Comparison of ENCODE assay signal across 1 cellular context in the genomic region with DNA sequence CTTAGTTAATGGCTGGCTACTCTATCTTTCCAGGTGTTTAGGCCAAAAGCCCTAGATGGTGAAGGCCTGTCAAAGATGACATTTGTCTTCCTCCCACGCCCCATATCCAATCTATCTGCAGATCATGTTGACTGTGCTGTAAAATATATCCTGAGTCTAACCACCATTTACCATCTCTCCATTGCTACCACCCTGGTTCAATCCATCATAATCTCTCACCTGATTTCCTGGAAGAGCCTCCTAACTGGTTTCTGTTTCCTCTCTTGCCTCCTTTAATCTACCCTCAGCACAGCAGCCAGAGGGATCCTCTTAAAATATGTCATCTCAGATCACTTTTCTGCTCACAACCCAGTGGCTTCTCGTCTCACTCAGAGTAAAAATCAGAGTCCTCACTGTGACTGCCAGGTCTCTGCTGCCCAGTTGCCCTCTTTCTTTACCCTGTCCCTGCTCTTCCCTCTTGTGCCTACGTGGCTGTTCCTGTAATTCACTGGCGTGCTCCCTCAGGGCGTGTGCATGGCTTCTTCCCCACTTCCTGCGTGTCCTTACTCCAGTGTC.
A peak's percentile ranks its signal among the peaks of the same experiment; 100 is the strongest.
TF ChIP-seq lines count a peak whose summit lies in the region.

No MANE protein-coding gene starts in this region.

TF ChIP-seq in K562, 482 proteins besides CTCF, POLR2A, EP300 and RAD21 (continued from another document):
- TF ChIP-seq, protein P1, sequence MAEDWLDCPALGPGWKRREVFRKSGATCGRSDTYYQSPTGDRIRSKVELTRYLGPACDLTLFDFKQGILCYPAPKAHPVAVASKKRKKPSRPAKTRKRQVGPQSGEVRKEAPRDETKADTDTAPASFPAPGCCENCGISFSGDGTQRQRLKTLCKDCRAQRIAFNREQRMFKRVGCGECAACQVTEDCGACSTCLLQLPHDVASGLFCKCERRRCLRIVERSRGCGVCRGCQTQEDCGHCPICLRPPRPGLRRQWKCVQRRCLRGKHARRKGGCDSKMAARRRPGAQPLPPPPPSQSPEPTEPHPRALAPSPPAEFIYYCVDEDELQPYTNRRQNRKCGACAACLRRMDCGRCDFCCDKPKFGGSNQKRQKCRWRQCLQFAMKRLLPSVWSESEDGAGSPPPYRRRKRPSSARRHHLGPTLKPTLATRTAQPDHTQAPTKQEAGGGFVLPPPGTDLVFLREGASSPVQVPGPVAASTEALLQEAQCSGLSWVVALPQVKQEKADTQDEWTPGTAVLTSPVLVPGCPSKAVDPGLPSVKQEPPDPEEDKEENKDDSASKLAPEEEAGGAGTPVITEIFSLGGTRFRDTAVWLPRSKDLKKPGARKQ (CRISPR knock-in tag; IDR thresholded peaks at IDR 0.05), result no peak
- TF ChIP-seq, protein P2, sequence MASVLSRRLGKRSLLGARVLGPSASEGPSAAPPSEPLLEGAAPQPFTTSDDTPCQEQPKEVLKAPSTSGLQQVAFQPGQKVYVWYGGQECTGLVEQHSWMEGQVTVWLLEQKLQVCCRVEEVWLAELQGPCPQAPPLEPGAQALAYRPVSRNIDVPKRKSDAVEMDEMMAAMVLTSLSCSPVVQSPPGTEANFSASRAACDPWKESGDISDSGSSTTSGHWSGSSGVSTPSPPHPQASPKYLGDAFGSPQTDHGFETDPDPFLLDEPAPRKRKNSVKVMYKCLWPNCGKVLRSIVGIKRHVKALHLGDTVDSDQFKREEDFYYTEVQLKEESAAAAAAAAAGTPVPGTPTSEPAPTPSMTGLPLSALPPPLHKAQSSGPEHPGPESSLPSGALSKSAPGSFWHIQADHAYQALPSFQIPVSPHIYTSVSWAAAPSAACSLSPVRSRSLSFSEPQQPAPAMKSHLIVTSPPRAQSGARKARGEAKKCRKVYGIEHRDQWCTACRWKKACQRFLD (CRISPR knock-in tag; IDR thresholded peaks at IDR 0.05), result peak; percentile 39; the same call in 1 of the 2 replicates
- TF ChIP-seq JUND (IDR thresholded peaks at IDR 0.05; ENCODE audit: borderline replicate concordance, low read depth, low read length) (peak; percentile 36; the same call in 1 of the 2 replicates), JUND (tag; IDR thresholded peaks at IDR 0.05; ENCODE audit: borderline replicate concordance, low read depth, low read length) (no peak), HDGF (IDR thresholded peaks at IDR 0.05) (0 out of 2 replicates have a peak, but pooled peaks have one; percentile 72), MTA1 (IDR thresholded peaks at IDR 0.05; ENCODE audit: borderline replicate concordance) (peak; percentile 55; the same call in 1 of the 2 replicates), HDAC2 (IDR thresholded peaks at IDR 0.05) (peak; percentile 69; the same call in 1 of the 2 replicates), TEAD4 (IDR thresholded peaks at IDR 0.05; ENCODE audit: low read length) (peak; percentile 80), TEAD4 (CRISPR knock-in tag; IDR thresholded peaks at IDR 0.05; ENCODE audit: borderline replicate concordance) (no peak), KDM1A (IDR thresholded peaks at IDR 0.05) (peak; percentile 57 to 62; a peak in 2 of 4 replicates), RBM34 (IDR thresholded peaks at IDR 0.05; ENCODE audit: borderline replicate concordance, insufficient read depth, low read length) (no peak), XRCC5 (IDR thresholded peaks at IDR 0.05; ENCODE audit: low read depth, low read length) (no peak), MTA3 (IDR thresholded peaks at IDR 0.05; ENCODE audit: borderline replicate concordance) (0 out of 2 replicates have a peak, but pooled peaks have one; percentile 28), CTBP1 (IDR thresholded peaks at IDR 0.05; ENCODE audit: borderline replicate concordance) (peak; percentile 90), MYBL2 (IDR thresholded peaks at IDR 0.05; ENCODE audit: low read depth) (no peak), MYBL2 (CRISPR knock-in tag; IDR thresholded peaks at IDR 0.05; ENCODE audit: borderline replicate concordance) (no peak), PCBP1 (IDR thresholded peaks at IDR 0.05; ENCODE audit: low read depth, low read length, poor library complexity, severe bottlenecking) (no peak), BHLHE40 (IDR thresholded peaks at IDR 0.05; ENCODE audit: low read length) (no peak), ARID1B (IDR thresholded peaks at IDR 0.05) (peak; percentile 79), ZNF445 (CRISPR knock-in tag; IDR thresholded peaks at IDR 0.05; ENCODE audit: low read depth) (no peak), CBFA2T3 (IDR thresholded peaks at IDR 0.05) (peak; percentile 79), CC2D1A (IDR thresholded peaks at IDR 0.05) (peak; percentile 85; the same call in 1 of the 2 replicates), FOXJ2 (tag; IDR thresholded peaks at IDR 0.05) (0 out of 2 replicates have a peak, but pooled peaks have one; percentile 45), GATA2 (CRISPR knock-in tag; IDR thresholded peaks at IDR 0.05) (peak; percentile 47), PTBP1 (IDR thresholded peaks at IDR 0.05; ENCODE audit: low read depth, low read length) (no peak), SREBF1 (IDR thresholded peaks at IDR 0.05; ENCODE audit: borderline replicate concordance, low read depth, low read length) (no peak), SOX6 (IDR thresholded peaks at IDR 0.05) (peak; percentile 62; the same call in 1 of the 2 replicates), POLR2AphosphoS5 (IDR thresholded peaks at IDR 0.05; ENCODE audit: control insufficient read depth, insufficient read depth, low read depth, low read length) (no peak), TAL1 (IDR thresholded peaks at IDR 0.05) (peak; percentile 42), ZNF3 (CRISPR knock-in tag; IDR thresholded peaks at IDR 0.05) (no peak), RHOXF2B (CRISPR knock-in tag; conservative IDR thresholded peaks at IDR 0.05) (no peak), TCF3 (CRISPR knock-in tag; IDR thresholded peaks at IDR 0.05) (peak; percentile 76)
- TF ChIP-seq, protein P3, sequence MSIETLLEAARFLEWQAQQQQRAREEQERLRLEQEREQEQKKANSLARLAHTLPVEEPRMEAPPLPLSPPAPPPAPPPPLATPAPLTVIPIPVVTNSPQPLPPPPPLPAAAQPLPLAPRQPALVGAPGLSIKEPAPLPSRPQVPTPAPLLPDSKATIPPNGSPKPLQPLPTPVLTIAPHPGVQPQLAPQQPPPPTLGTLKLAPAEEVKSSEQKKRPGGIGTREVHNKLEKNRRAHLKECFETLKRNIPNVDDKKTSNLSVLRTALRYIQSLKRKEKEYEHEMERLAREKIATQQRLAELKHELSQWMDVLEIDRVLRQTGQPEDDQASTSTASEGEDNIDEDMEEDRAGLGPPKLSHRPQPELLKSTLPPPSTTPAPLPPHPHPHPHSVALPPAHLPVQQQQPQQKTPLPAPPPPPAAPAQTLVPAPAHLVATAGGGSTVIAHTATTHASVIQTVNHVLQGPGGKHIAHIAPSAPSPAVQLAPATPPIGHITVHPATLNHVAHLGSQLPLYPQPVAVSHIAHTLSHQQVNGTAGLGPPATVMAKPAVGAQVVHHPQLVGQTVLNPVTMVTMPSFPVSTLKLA (conservative IDR thresholded peaks at IDR 0.05), result no peak
- TF ChIP-seq, protein P4, sequence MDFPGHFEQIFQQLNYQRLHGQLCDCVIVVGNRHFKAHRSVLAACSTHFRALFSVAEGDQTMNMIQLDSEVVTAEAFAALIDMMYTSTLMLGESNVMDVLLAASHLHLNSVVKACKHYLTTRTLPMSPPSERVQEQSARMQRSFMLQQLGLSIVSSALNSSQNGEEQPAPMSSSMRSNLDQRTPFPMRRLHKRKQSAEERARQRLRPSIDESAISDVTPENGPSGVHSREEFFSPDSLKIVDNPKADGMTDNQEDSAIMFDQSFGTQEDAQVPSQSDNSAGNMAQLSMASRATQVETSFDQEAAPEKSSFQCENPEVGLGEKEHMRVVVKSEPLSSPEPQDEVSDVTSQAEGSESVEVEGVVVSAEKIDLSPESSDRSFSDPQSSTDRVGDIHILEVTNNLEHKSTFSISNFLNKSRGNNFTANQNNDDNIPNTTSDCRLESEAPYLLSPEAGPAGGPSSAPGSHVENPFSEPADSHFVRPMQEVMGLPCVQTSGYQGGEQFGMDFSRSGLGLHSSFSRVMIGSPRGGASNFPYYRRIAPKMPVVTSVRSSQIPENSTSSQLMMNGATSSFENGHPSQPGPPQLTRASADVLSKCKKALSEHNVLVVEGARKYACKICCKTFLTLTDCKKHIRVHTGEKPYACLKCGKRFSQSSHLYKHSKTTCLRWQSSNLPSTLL (IDR thresholded peaks at IDR 0.05), result peak; percentile 66; the same call in 1 of the 2 replicates
- TF ChIP-seq, protein P5, sequence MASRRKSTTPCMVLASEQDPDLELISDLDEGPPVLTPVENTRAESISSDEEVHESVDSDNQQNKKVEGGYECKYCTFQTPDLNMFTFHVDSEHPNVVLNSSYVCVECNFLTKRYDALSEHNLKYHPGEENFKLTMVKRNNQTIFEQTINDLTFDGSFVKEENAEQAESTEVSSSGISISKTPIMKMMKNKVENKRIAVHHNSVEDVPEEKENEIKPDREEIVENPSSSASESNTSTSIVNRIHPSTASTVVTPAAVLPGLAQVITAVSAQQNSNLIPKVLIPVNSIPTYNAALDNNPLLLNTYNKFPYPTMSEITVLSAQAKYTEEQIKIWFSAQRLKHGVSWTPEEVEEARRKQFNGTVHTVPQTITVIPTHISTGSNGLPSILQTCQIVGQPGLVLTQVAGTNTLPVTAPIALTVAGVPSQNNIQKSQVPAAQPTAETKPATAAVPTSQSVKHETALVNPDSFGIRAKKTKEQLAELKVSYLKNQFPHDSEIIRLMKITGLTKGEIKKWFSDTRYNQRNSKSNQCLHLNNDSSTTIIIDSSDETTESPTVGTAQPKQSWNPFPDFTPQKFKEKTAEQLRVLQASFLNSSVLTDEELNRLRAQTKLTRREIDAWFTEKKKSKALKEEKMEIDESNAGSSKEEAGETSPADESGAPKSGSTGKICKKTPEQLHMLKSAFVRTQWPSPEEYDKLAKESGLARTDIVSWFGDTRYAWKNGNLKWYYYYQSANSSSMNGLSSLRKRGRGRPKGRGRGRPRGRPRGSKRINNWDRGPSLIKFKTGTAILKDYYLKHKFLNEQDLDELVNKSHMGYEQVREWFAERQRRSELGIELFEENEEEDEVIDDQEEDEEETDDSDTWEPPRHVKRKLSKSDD (conservative IDR thresholded peaks at IDR 0.05; ENCODE audit: low read length), result no peak
- TF ChIP-seq, protein P6, sequence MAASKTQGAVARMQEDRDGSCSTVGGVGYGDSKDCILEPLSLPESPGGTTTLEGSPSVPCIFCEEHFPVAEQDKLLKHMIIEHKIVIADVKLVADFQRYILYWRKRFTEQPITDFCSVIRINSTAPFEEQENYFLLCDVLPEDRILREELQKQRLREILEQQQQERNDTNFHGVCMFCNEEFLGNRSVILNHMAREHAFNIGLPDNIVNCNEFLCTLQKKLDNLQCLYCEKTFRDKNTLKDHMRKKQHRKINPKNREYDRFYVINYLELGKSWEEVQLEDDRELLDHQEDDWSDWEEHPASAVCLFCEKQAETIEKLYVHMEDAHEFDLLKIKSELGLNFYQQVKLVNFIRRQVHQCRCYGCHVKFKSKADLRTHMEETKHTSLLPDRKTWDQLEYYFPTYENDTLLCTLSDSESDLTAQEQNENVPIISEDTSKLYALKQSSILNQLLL (CRISPR knock-in tag; IDR thresholded peaks at IDR 0.05; ENCODE audit: borderline replicate concordance), result no peak
- TF ChIP-seq, protein P7, sequence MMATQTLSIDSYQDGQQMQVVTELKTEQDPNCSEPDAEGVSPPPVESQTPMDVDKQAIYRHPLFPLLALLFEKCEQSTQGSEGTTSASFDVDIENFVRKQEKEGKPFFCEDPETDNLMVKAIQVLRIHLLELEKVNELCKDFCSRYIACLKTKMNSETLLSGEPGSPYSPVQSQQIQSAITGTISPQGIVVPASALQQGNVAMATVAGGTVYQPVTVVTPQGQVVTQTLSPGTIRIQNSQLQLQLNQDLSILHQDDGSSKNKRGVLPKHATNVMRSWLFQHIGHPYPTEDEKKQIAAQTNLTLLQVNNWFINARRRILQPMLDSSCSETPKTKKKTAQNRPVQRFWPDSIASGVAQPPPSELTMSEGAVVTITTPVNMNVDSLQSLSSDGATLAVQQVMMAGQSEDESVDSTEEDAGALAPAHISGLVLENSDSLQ (IDR thresholded peaks at IDR 0.05), result peak; percentile 87
- TF ChIP-seq, protein P8, sequence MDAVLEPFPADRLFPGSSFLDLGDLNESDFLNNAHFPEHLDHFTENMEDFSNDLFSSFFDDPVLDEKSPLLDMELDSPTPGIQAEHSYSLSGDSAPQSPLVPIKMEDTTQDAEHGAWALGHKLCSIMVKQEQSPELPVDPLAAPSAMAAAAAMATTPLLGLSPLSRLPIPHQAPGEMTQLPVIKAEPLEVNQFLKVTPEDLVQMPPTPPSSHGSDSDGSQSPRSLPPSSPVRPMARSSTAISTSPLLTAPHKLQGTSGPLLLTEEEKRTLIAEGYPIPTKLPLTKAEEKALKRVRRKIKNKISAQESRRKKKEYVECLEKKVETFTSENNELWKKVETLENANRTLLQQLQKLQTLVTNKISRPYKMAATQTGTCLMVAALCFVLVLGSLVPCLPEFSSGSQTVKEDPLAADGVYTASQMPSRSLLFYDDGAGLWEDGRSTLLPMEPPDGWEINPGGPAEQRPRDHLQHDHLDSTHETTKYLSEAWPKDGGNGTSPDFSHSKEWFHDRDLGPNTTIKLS (IDR thresholded peaks at IDR 0.05; ENCODE audit: borderline replicate concordance, low read depth), result peak; percentile 31; the same call in 1 of the 2 replicates
